11 cellular contexts compared by ENCODE assay signal in genomic region chr13:110911880-110912279, GRCh38. TPM values are rescaled to one million over a fixed set of nuclear protein-coding genes. Genes with fewer than 3 reads are reported as not detected.
DNase-seq lines count a peak whose midpoint lies in the region; ATAC-seq and TF ChIP-seq lines count a peak whose summit lies in the region.
"Had no signal": no experiment of that assay in that cellular context is flagged by ENCODE, and none has a peak within 500 bp of the region (broad histone marks: within the 10 kb centered on the region; RNA-seq: fewer than 3 reads in every experiment).

No MANE protein-coding gene starts in this region.

- peak overlapping the region; percentile 75; the same call in 1 of the 2 replicates for H3K4me3 ChIP-seq in GM12864 (ENCODE audit: low read depth, low read length)
- H3K4me3 ChIP-seq in OCI-LY3 (ENCODE audit: low read length), result peak overlapping the region; percentile 87; the same call in 1 of the 2 replicates
- peak overlapping the region; percentile 99 for H3K4me3 ChIP-seq in endodermal cell (ENCODE audit: low read length)
- H3K4me3 ChIP-seq in trophoblast cell (ENCODE audit: low read depth, low read length), result no peak overlapping the region

- H3K79me2 ChIP-seq in OCI-LY3 (ENCODE audit: low read length) (peaks cover 93% of the 10 kb centered on the region), trophoblast cell (ENCODE audit: control insufficient read depth, insufficient read depth, low read length, poor library complexity) (peaks cover 37% of the 10 kb centered on the region)

- H3K14ac ChIP-seq in trophoblast cell (ENCODE audit: low read length), result no peak overlapping the region

- H3K36me3 ChIP-seq in OCI-LY3 (replicated peaks; ENCODE audit: low read depth, low read length), result peaks cover 50% of the 10 kb centered on the region
- H3K36me3 ChIP-seq in endodermal cell (ENCODE audit: control insufficient read depth, insufficient read depth, low read length), result peaks cover 43% of the 10 kb centered on the region
- peaks cover 6 to 11% of the 10 kb centered on the region in 2 experiments for H3K36me3 ChIP-seq in trophoblast cell (ENCODE audit: control insufficient read depth in 1 of 2, insufficient read depth in 2 of 2, low read length in 2 of 2)

- H3K9ac ChIP-seq in OCI-LY3 (ENCODE audit: low read length) (0 out of 2 replicates have a peak overlapping the region, but pooled peaks have one; percentile 93), endodermal cell (ENCODE audit: extremely low read depth, low read length, poor library complexity, severe bottlenecking) (no peak overlapping the region), trophoblast cell (ENCODE audit: low read length) (no peak overlapping the region)

- no peak overlapping the region for H3K18ac ChIP-seq in trophoblast cell (ENCODE audit: low read length)

- H3K4me2 ChIP-seq in OCI-LY3 (ENCODE audit: low read length), result peak overlapping the region; percentile 91
- peak overlapping the region; percentile 8 for H3K4me2 ChIP-seq in trophoblast cell (ENCODE audit: low read length)

- H4K8ac ChIP-seq in trophoblast cell (ENCODE audit: low read depth, low read length), result no peak overlapping the region

- H3K36me3 Mint-ChIP-seq in endodermal cell (ENCODE audit: low read depth), result peaks cover 33% of the 10 kb centered on the region

- no peak overlapping the region for H2BK5ac ChIP-seq in trophoblast cell (ENCODE audit: low read depth, low read length, poor library complexity)

- peak overlapping the region; percentile 87 for H3K4me3 Mint-ChIP-seq in endodermal cell

- H2BK12ac ChIP-seq in trophoblast cell (ENCODE audit: low read length), result no peak overlapping the region

- peak overlapping the region; percentile 89 for H3K4ac ChIP-seq in trophoblast cell (ENCODE audit: low read depth, low read length)

- DNase-seq in GM12864 (ENCODE audit: low read depth) (no peak), endodermal cell (no peak), trophoblast cell (peak in 1 of 2 donors; percentile 27), ureter (ENCODE audit: low spot score) (no peak)
- DNase-seq: activated CD4-positive, alpha-beta T cell treated with anti-CD3 and anti-CD28 coated beads for 48 hours; NCI-H510A; retina had no signal

- H2BK120ac ChIP-seq in trophoblast cell (ENCODE audit: insufficient read depth, low read length, poor library complexity), result no peak overlapping the region

- H3K27ac Mint-ChIP-seq in endodermal cell, result peak overlapping the region; percentile 37

- no peak overlapping the region for H3K23ac ChIP-seq in trophoblast cell (ENCODE audit: low read length)

- H2AFZ ChIP-seq in OCI-LY3 (ENCODE audit: low read depth, low read length), result no peak overlapping the region
- no peak overlapping the region for H2AFZ ChIP-seq in trophoblast cell (ENCODE audit: insufficient read depth, low read length, poor library complexity)

- H3K27ac ChIP-seq in OCI-LY3 (ENCODE audit: low read length) (no peak overlapping the region), endodermal cell (ENCODE audit: low read depth, low read length) (no peak overlapping the region), trophoblast cell (ENCODE audit: low read depth, low read length) (no peak overlapping the region)

- H3K4me1 ChIP-seq in OCI-LY3 (ENCODE audit: low read length) (peaks cover 29% of the 10 kb centered on the region), endodermal cell (ENCODE audit: control insufficient read depth, insufficient read depth, low read length) (peaks cover 19% of the 10 kb centered on the region), trophoblast cell (ENCODE audit: control insufficient read depth in 1 of 2, insufficient read depth in 2 of 2, low read length in 2 of 2) (peaks cover 6 to 8% of the 10 kb centered on the region in 2 experiments)

- peaks cover 65% of the 10 kb centered on the region for H3K4me1 Mint-ChIP-seq in endodermal cell

- no peak overlapping the region for H4K91ac ChIP-seq in trophoblast cell (ENCODE audit: low read depth, low read length)

- peaks cover 71% of the 10 kb centered on the region for H4K20me1 ChIP-seq in OCI-LY3 (ENCODE audit: insufficient read depth, low read length)

- H4K12ac ChIP-seq in trophoblast cell (ENCODE audit: low read depth, low read length), result no peak overlapping the region

- TF ChIP-seq CTCF in GM12864 (IDR thresholded peaks at IDR 0.05; ENCODE audit: low read depth, low read length, missing control alignments) (no peak), OCI-LY3 (IDR thresholded peaks at IDR 0.05; ENCODE audit: low read depth, low read length) (no peak), endodermal cell (conservative IDR thresholded peaks at IDR 0.05) (no peak)

- no peaks in the 10 kb centered on the region for H3K27me3 Mint-ChIP-seq in endodermal cell (ENCODE audit: insufficient read depth)

- no peak overlapping the region for H2AK5ac ChIP-seq in trophoblast cell (ENCODE audit: low read length)

- peaks cover 16% of the 10 kb centered on the region for H3K79me1 ChIP-seq in trophoblast cell (ENCODE audit: low read length)

- 92 to 93% methylated on average over 2 of the region's 2 CpGs for WGBS in endodermal cell (ENCODE audit: insufficient coverage in 1 of 2, insufficient read length in 1 of 2), 2 experiments
- WGBS in trophoblast cell (ENCODE audit: extremely low coverage, insufficient coverage, insufficient read length), result no CpG with 5 or more reads among the region's 2 CpGs

- H3K9me3 Mint-ChIP-seq in endodermal cell, result no peaks in the 10 kb centered on the region

- H3K9me3 ChIP-seq in OCI-LY3 (ENCODE audit: insufficient read depth, low read length), result no peaks in the 10 kb centered on the region
- no peaks in the 10 kb centered on the region for H3K9me3 ChIP-seq in endodermal cell (ENCODE audit: control insufficient read depth, low read length)
- H3K9me3 ChIP-seq in trophoblast cell (ENCODE audit: insufficient read depth, low read depth, low read length), result no peaks in the 10 kb centered on the region

- ATAC-seq in HG03457 (IDR thresholded peaks at IDR 0.05; ENCODE audit: unreplicated experiment) (no peak), GM21526 (IDR thresholded peaks at IDR 0.05; ENCODE audit: low FRiP score, unreplicated experiment) (no peak), GM21390 (IDR thresholded peaks at IDR 0.05; ENCODE audit: unreplicated experiment) (no peak)

- H3K27me3 ChIP-seq in OCI-LY3 (ENCODE audit: low read depth, low read length) (no peaks in the 10 kb centered on the region), endodermal cell (ENCODE audit: control insufficient read depth, insufficient read depth, low read length, poor library complexity, severe bottlenecking) (no peaks in the 10 kb centered on the region), trophoblast cell (ENCODE audit: insufficient read depth, low read length) (no peaks in the 10 kb centered on the region)

RNA-seq across cellular contexts. Expression of gene ANKRD10, which starts 3.0 kb away (rescaled TPM):
- total RNA-seq in endodermal cell, result 100 to 1,000 TPM; 148 to 182 TPM
- polyA plus RNA-seq in endodermal cell (2013, experiment 1 of 2), result 145 TPM
- polyA plus RNA-seq in endodermal cell (2013, experiment 2 of 2), result 147 TPM
- polyA plus RNA-seq in trophoblast cell (2013), result 58.8 and 60.1 TPM in 2 replicates
- 138 TPM for total RNA-seq in ureter
